22 cellular contexts compared by ENCODE assay signal in the genomic region with DNA sequence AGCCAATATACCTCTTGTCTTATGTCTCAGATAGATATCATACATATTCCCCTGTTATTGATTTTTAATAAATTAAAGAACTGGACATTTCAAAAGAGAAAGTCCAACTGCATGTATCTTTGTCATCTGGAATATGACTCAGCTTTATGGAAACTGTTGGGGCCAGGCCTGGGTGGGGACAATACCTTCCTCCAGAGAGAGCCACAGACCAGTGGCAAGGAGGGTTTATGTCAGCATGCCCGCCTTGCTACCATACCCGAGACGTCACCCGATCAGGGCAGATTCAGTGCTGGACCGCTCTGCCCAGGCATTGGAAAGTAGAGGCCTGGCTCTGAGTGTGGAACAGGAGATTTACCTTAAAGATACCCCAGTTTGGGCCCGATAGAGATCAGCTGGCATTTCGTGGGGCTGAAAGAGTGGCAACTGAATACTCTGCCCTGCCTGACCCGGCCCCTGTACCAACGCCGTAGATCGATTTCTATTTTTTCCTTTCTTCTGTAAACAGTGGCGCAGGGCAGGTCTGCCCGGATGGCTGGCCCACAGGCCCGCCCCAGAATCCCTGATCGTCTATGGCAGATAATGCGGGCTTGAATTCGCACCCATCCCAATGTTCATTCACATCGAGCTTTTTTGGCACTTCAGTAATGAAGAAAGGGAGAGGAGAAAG.
DNase-seq lines count a peak whose midpoint lies in the region; ATAC-seq, FAIRE-seq and TF ChIP-seq lines count a peak whose summit lies in the region.
"Had no signal": no experiment of that assay in that cellular context is flagged by ENCODE, and none has a peak within 500 bp of the region (broad histone marks: within the 10 kb centered on the region; RNA-seq: fewer than 3 reads in every experiment).

No MANE protein-coding gene starts in this region.

- dilution Hi-C loops in mammary epithelial cell (cut with HindIII; ENCODE audit: low sequenced_read_pairs) = no loop called here

- TF ChIP-seq EP300 in HepG2 (IDR thresholded peaks at IDR 0.05; ENCODE audit: low read depth in 2 of 2, low read length in 2 of 2) (no peak), HepG2 (CRISPR knock-in tag; IDR thresholded peaks at IDR 0.05; ENCODE audit: borderline replicate concordance) (no peak)

- TF ChIP-seq CTCF in right lobe of liver (IDR thresholded peaks at IDR 0.05) (no peak), HepG2 (CRISPR knock-in tag; IDR thresholded peaks at IDR 0.05) (no peak), mammary epithelial cell (conservative IDR thresholded peaks at IDR 0.05 in 1 of 2, IDR thresholded peaks at IDR 0.05 in 1 of 2; ENCODE audit: extremely low read depth in 1 of 2, insufficient read depth in 1 of 2, low read depth in 1 of 2, low read length in 2 of 2) (no peak), thyroid gland (IDR thresholded peaks at IDR 0.05) (no peak), foreskin fibroblast (IDR thresholded peaks at IDR 0.05; ENCODE audit: low read depth, low read length) (no peak)

- H3K27ac Mint-ChIP-seq in activated naive CD4-positive, alpha-beta T cell treated with anti-CD3 and anti-CD28 coated beads, Interleukin-2, amount 10 ng/mL, durations not matched to agents 7 days and 5 days = no peak overlapping the region
- H3K27ac Mint-ChIP-seq: B cell; CD4-positive, alpha-beta T cell; IgD-negative memory B cell had no signal

- no peak overlapping the region for H3K4me3 Mint-ChIP-seq in activated naive CD4-positive, alpha-beta T cell treated with anti-CD3 and anti-CD28 coated beads, Interleukin-2, amount 10 ng/mL, durations not matched to agents 7 days and 5 days
- H3K4me3 Mint-ChIP-seq: B cell; CD4-positive, alpha-beta T cell; IgD-negative memory B cell had no signal

- H3K4me2 ChIP-seq in HepG2 (ENCODE audit: low read depth, low read length) (no peak overlapping the region), mammary epithelial cell (ENCODE audit: insufficient read depth, low read depth, low read length) (no peak overlapping the region)

- H3K27ac ChIP-seq in right lobe of liver (no peak overlapping the region), HepG2 (ENCODE audit: extremely low read length, insufficient read depth, low read length) (no peak overlapping the region), mammary epithelial cell (ENCODE audit: insufficient read depth, low read depth, low read length) (no peak overlapping the region), thyroid gland (peak overlapping the region in 2 of 3 donors; percentile 6 to 52)
- H3K27ac ChIP-seq: C4-2B had no signal

- in situ Hi-C loops in HepG2 (cut with HindIII; ENCODE audit: extremely low pct_ligation_motif_present, low pct_unique_long_range_greater_than_20kb) = no loop called here
- in situ Hi-C loops in mammary epithelial cell (cut with MboI; ENCODE audit: low sequenced_read_pairs in 2 of 2) = no loop called here

- DNase-seq in right lobe of liver (peak in 1 of 3 donors; percentile 51), HepG2 (ENCODE audit: low spot score) (no peak), H4 (ENCODE audit: low spot score) (peak; percentile 23), mammary epithelial cell (no peak), thyroid gland (peak in 1 of 2 donors; percentile 5), foreskin fibroblast (no peak)
- no peak for DNase-seq in activated naive CD4-positive, alpha-beta T cell treated with anti-CD3 and anti-CD28 coated beads, Interleukin-2, amount 10 ng/mL, durations not matched to agents 7 days and 5 days
- DNase-seq: 8988T; Caco-2; CD4-positive, alpha-beta T cell; GDM1; KG1 had no signal

- FAIRE-seq in HepG2 (lab: Jason Lieb, UNC) = no peak
- FAIRE-seq: D721Med, GM12892, GM18507, H1, HTR-8/SVneo had no signal

- no peak overlapping the region for H3K4me3 ChIP-seq in right lobe of liver
- H3K4me3 ChIP-seq in HepG2 (replicated peaks in 1 of 3; ENCODE audit: insufficient read depth in 1 of 3, low read depth in 2 of 3, low read length in 3 of 3) = no peak overlapping the region
- no peak overlapping the region for H3K4me3 ChIP-seq in mammary epithelial cell (replicated peaks in 1 of 3; ENCODE audit: insufficient read depth in 1 of 3, low read depth in 2 of 3, low read length in 3 of 3)
- no peak overlapping the region for H3K4me3 ChIP-seq in thyroid gland (replicated peaks in 1 of 3)
- no peak overlapping the region for H3K4me3 ChIP-seq in foreskin fibroblast (ENCODE audit: low read depth in 1 of 2, low read length in 2 of 2)
- H3K4me3 ChIP-seq: HAP-1 had no signal

- H3K9me3 ChIP-seq in right lobe of liver = no peaks in the 10 kb centered on the region
- H3K9me3 ChIP-seq in HepG2 (ENCODE audit: low read length) = no peaks in the 10 kb centered on the region
- H3K9me3 ChIP-seq in mammary epithelial cell (replicated peaks; ENCODE audit: insufficient read depth, low read length) = no peaks in the 10 kb centered on the region
- no peaks in the 10 kb centered on the region for H3K9me3 ChIP-seq in thyroid gland
- H3K9me3 ChIP-seq: Caco-2, HAP-1 had no signal

- no peak for TF ChIP-seq RAD21 in HepG2 (CRISPR knock-in tag; IDR thresholded peaks at IDR 0.05)

- peaks cover 0 to 3% (median 0%) of the 10 kb centered on the region in 4 donors for H3K4me1 ChIP-seq in right lobe of liver
- peaks cover 12% of the 10 kb centered on the region for H3K4me1 ChIP-seq in HepG2 (ENCODE audit: insufficient read depth, low read length)
- H3K4me1 ChIP-seq in mammary epithelial cell (ENCODE audit: insufficient read depth, low read length) = peaks cover 4% of the 10 kb centered on the region
- H3K4me1 ChIP-seq in thyroid gland = peaks cover 6 to 20% of the 10 kb centered on the region in 2 donors
- H3K4me1 ChIP-seq: Caco-2, HAP-1 had no signal

- H3K36me3 Mint-ChIP-seq in activated naive CD4-positive, alpha-beta T cell treated with anti-CD3 and anti-CD28 coated beads, Interleukin-2, amount 10 ng/mL, durations not matched to agents 7 days and 5 days = no peaks in the 10 kb centered on the region
- H3K36me3 Mint-ChIP-seq: IgD-negative memory B cell had no signal

- POLR2A ChIA-PET in HepG2 (lab: Yijun Ruan, JAX) = no interaction called here

- H3K4me1 Mint-ChIP-seq in activated naive CD4-positive, alpha-beta T cell treated with anti-CD3 and anti-CD28 coated beads, Interleukin-2, amount 10 ng/mL, durations not matched to agents 7 days and 5 days = no peaks in the 10 kb centered on the region
- H3K4me1 Mint-ChIP-seq: B cell, IgD-negative memory B cell had no signal

- intact Hi-C loops in right lobe of liver (cut with DNase I) (no loop called here), HepG2 (cut with micrococcal nuclease; ENCODE audit: unreplicated experiment) (no loop called here), mammary epithelial cell (cut with micrococcal nuclease) (no loop called here), thyroid gland (cut with DNase I) (no loop called here)

- BruUV-seq in HepG2 (replicated peaks; lab: Mats Ljungman, UMichigan) (no TSS peak), mammary epithelial cell (replicated peaks; lab: Mats Ljungman, UMichigan) (no TSS peak)

- H3K9ac ChIP-seq in HepG2 (ENCODE audit: insufficient read depth, low read depth, low read length) (no peak overlapping the region), mammary epithelial cell (ENCODE audit: insufficient read depth, low read length) (no peak overlapping the region)

- peak; percentile 68 to 83 (median 76) for ATAC-seq in right lobe of liver
- ATAC-seq in HepG2 = no peak
- ATAC-seq in GM18867 (IDR thresholded peaks at IDR 0.05; ENCODE audit: unreplicated experiment) = no peak

- TF ChIP-seq POLR2A in right lobe of liver (IDR thresholded peaks at IDR 0.05) (no peak), HepG2 (IDR thresholded peaks at IDR 0.05; ENCODE audit: insufficient read depth in 1 of 2, low read depth in 2 of 2, low read length in 2 of 2) (no peak), thyroid gland (IDR thresholded peaks at IDR 0.05) (no peak)

- 77% methylated on average over 11 of the region's 18 CpGs for WGBS in right lobe of liver (ENCODE audit: insufficient coverage, low coverage, low lambda C conversion rate, missing lambda C conversion rate)
- WGBS in HepG2 (ENCODE audit: low lambda C conversion rate) = 71% methylated on average over 18 of the region's 18 CpGs
- WGBS in mammary epithelial cell (ENCODE audit: low coverage, missing lambda C conversion rate) = 16% methylated on average over 13 of the region's 18 CpGs
- 92 to 95% methylated on average over 17 to 18 of the region's 18 CpGs for WGBS in thyroid gland, 2 donors

- H3K9me3 Mint-ChIP-seq in activated naive CD4-positive, alpha-beta T cell treated with anti-CD3 and anti-CD28 coated beads, Interleukin-2, amount 10 ng/mL, durations not matched to agents 7 days and 5 days = no peaks in the 10 kb centered on the region
- H3K9me3 Mint-ChIP-seq: CD4-positive, alpha-beta T cell had no signal

- H4K20me1 ChIP-seq in HepG2 (ENCODE audit: insufficient read depth, low read length) (no peaks in the 10 kb centered on the region), mammary epithelial cell (ENCODE audit: insufficient read depth, low read length) (no peaks in the 10 kb centered on the region)

- no peaks in the 10 kb centered on the region for H3K27me3 ChIP-seq in right lobe of liver
- no peaks in the 10 kb centered on the region; a peak in 1 of 5 replicates for H3K27me3 ChIP-seq in HepG2 (ENCODE audit: control insufficient read depth in 1 of 2, insufficient read depth in 2 of 2, low read length in 2 of 2)
- no peaks in the 10 kb centered on the region for H3K27me3 ChIP-seq in mammary epithelial cell (ENCODE audit: insufficient read depth, low read length)
- H3K27me3 ChIP-seq in thyroid gland = no peaks in the 10 kb centered on the region

- H3K79me2 ChIP-seq in HepG2 (ENCODE audit: insufficient read depth, low read length) = no peaks in the 10 kb centered on the region
- no peaks in the 10 kb centered on the region for H3K79me2 ChIP-seq in mammary epithelial cell (ENCODE audit: insufficient read depth, low read length)

- CTCF ChIA-PET in HepG2 (lab: Yijun Ruan, JAX; ENCODE audit: low intra/inter-chr PET ratio, low total read pairs) = no interaction called here
- CTCF ChIA-PET in mammary epithelial cell (lab: Charles Lee; ENCODE audit: low non-redundant PET) = no interaction called here
- CTCF ChIA-PET in activated naive CD4-positive, alpha-beta T cell treated with anti-CD3 and anti-CD28 coated beads, Interleukin-2, amount 10 ng/mL, durations not matched to agents 7 days and 5 days (lab: Charles Lee) = no interaction called here

- H3K36me3 ChIP-seq in right lobe of liver (no peaks in the 10 kb centered on the region), HepG2 (replicated peaks in 1 of 2; ENCODE audit: control insufficient read depth in 1 of 2, insufficient read depth in 2 of 2, low read length in 2 of 2) (no peaks in the 10 kb centered on the region), mammary epithelial cell (ENCODE audit: insufficient read depth, low read length) (no peaks in the 10 kb centered on the region), thyroid gland (no peaks in the 10 kb centered on the region)
- H3K36me3 ChIP-seq: HAP-1 had no signal

- no peaks in the 10 kb centered on the region for H3K27me3 Mint-ChIP-seq in activated naive CD4-positive, alpha-beta T cell treated with anti-CD3 and anti-CD28 coated beads, Interleukin-2, amount 10 ng/mL, durations not matched to agents 7 days and 5 days
- H3K27me3 Mint-ChIP-seq: B cell; CD4-positive, alpha-beta T cell; IgD-negative memory B cell had no signal

- no peak overlapping the region for H2AFZ ChIP-seq in HepG2 (ENCODE audit: low read length)
- H2AFZ ChIP-seq in mammary epithelial cell (ENCODE audit: low read depth, low read length) = peak overlapping the region; percentile 84

Comparison
In these comparisons a context has a peak if more than half of its experiments do, and no peak if none do; other contexts are left out.
1. ATAC-seq: peak in right lobe of liver (4 of 4); none in HepG2 (single experiment) and GM18867 (single experiment).
2. H3K27ac ChIP-seq: peak in thyroid gland (2 of 3); none in right lobe of liver (0 of 3), HepG2 (single experiment) and mammary epithelial cell (single experiment).